14 cellular contexts compared by ENCODE assay signal in genomic region chr22:22817468-22818201, GRCh38.
DNase-seq lines count a peak whose midpoint lies in the region; ATAC-seq, FAIRE-seq and TF ChIP-seq lines count a peak whose summit lies in the region.
"Had no signal": no experiment of that assay in that cellular context is flagged by ENCODE, and none has a peak within 500 bp of the region (broad histone marks: within the 10 kb centered on the region; RNA-seq: fewer than 3 reads in every experiment).

No MANE protein-coding gene starts in this region.

- H3K27ac ChIP-seq in CD4-positive, alpha-beta T cell (ENCODE audit: low read depth, low read length), result no peak overlapping the region
- peak overlapping the region; percentile 88 for H3K27ac ChIP-seq in OCI-LY1 (ENCODE audit: low read depth, low read length, poor library complexity, severe bottlenecking)
- H3K27ac ChIP-seq in HepG2 (ENCODE audit: extremely low read length, insufficient read depth, low read length), result no peak overlapping the region
- H3K27ac ChIP-seq: suprapubic skin had no signal

- H4K20me1 ChIP-seq in OCI-LY1 (ENCODE audit: insufficient read depth, low read length) (no peaks in the 10 kb centered on the region), HepG2 (ENCODE audit: insufficient read depth, low read length) (no peaks in the 10 kb centered on the region; the same call in 1 of the 2 replicates)

- no peaks in the 10 kb centered on the region for H3K36me3 ChIP-seq in OCI-LY1 (ENCODE audit: insufficient read depth, low read length)
- no peaks in the 10 kb centered on the region for H3K36me3 ChIP-seq in HepG2 (replicated peaks in 1 of 2; ENCODE audit: control insufficient read depth in 1 of 2, insufficient read depth in 2 of 2, low read length in 2 of 2)
- H3K36me3 ChIP-seq: suprapubic skin had no signal

- POLR2A ChIA-PET in CD4-positive, alpha-beta T cell (lab: Charles Lee), result interaction anchor here (1.6 to 2.4 kb wide), 5 partner anchors 11 to 64 kb away, joined by 3 to 13 read pairs (median 7); no protein-coding TSS in a partner anchor
- POLR2A ChIA-PET in HepG2 (lab: Yijun Ruan, JAX), result no interaction called here

- no peaks in the 10 kb centered on the region for H3K36me3 Mint-ChIP-seq in CD4-positive, alpha-beta T cell (ENCODE audit: low read depth)

- H3K4me1 ChIP-seq in OCI-LY1 (ENCODE audit: insufficient read depth, low read length, severe bottlenecking), result peaks cover 76% of the 10 kb centered on the region
- no peaks in the 10 kb centered on the region for H3K4me1 ChIP-seq in HepG2 (ENCODE audit: insufficient read depth, low read length)
- H3K4me1 ChIP-seq: suprapubic skin had no signal

- no peaks in the 10 kb centered on the region for H3F3A ChIP-seq in OCI-LY1 (ENCODE audit: insufficient read depth, low read length)

- no peaks in the 10 kb centered on the region for H3K27me3 ChIP-seq in CD4-positive, alpha-beta T cell (ENCODE audit: control insufficient read depth, insufficient read depth, low read length)
- H3K27me3 ChIP-seq in OCI-LY1 (ENCODE audit: insufficient read depth, low read length) (no peaks in the 10 kb centered on the region), HepG2 (ENCODE audit: control insufficient read depth in 1 of 2, insufficient read depth in 2 of 2, low read length in 2 of 2) (peaks cover 7 to 38% of the 10 kb centered on the region in 2 experiments; a peak in 3 of 5 replicates)

- no peak for TF ChIP-seq CTCF in CD4-positive, alpha-beta T cell (IDR thresholded peaks at IDR 0.05)
- 0 out of 2 replicates have a peak, but pooled peaks have one; percentile 5 for TF ChIP-seq CTCF in OCI-LY1 (IDR thresholded peaks at IDR 0.05; ENCODE audit: low read length)
- TF ChIP-seq CTCF in HepG2 (CRISPR knock-in tag; IDR thresholded peaks at IDR 0.05), result 0 out of 2 replicates have a peak, but pooled peaks have one; percentile 18

- in situ Hi-C loops in HepG2 (cut with HindIII; ENCODE audit: extremely low pct_ligation_motif_present, low pct_unique_long_range_greater_than_20kb), result no loop called here

- H3K4me1 Mint-ChIP-seq in CD4-positive, alpha-beta T cell (ENCODE audit: low read depth), result peaks cover 97% of the 10 kb centered on the region

- peak overlapping the region; percentile 97 for H3K27ac Mint-ChIP-seq in CD4-positive, alpha-beta T cell

- H3K4me2 ChIP-seq in OCI-LY1 (ENCODE audit: low read length) (no peak overlapping the region), HepG2 (ENCODE audit: low read depth, low read length) (no peak overlapping the region)
- H3K4me2 ChIP-seq: smooth muscle cell had no signal

- TF ChIP-seq POLR2A in HepG2 (IDR thresholded peaks at IDR 0.05; ENCODE audit: insufficient read depth in 1 of 2, low read depth in 2 of 2, low read length in 2 of 2), result no peak

- no peak for ATAC-seq in CD4-positive, alpha-beta T cell (ENCODE audit: poor library complexity)
- peak; percentile 71 for ATAC-seq in HepG2
- ATAC-seq: esophagus mucosa had no signal

- TF ChIP-seq EP300 in HepG2 (IDR thresholded peaks at IDR 0.05; ENCODE audit: low read depth in 2 of 2, low read length in 2 of 2) (no peak), HepG2 (CRISPR knock-in tag; IDR thresholded peaks at IDR 0.05; ENCODE audit: borderline replicate concordance) (no peak)

- H3K9me3 ChIP-seq in CD4-positive, alpha-beta T cell (ENCODE audit: control insufficient read depth, low read length), result no peaks in the 10 kb centered on the region
- H3K9me3 ChIP-seq in OCI-LY1 (ENCODE audit: low read length) (no peaks in the 10 kb centered on the region), HepG2 (ENCODE audit: low read length) (no peaks in the 10 kb centered on the region)
- H3K9me3 ChIP-seq: suprapubic skin had no signal

- H3K4me3 ChIP-seq in OCI-LY1 (ENCODE audit: low read depth, low read length, poor library complexity, severe bottlenecking) (no peak overlapping the region), HepG2 (replicated peaks in 1 of 3; ENCODE audit: insufficient read depth in 1 of 3, low read depth in 2 of 3, low read length in 3 of 3) (no peak overlapping the region)
- H3K4me3 ChIP-seq: smooth muscle cell, suprapubic skin had no signal

- CTCF ChIA-PET in CD4-positive, alpha-beta T cell (lab: Charles Lee), result interaction anchor here (1.6 kb wide), 1 partner anchor 31 kb away, joined by 8 read pairs; no protein-coding TSS in a partner anchor
- CTCF ChIA-PET in HepG2 (lab: Yijun Ruan, JAX; ENCODE audit: low intra/inter-chr PET ratio, low total read pairs), result no interaction called here

- no peak overlapping the region; the same call in 1 of the 2 replicates for H3K9ac ChIP-seq in OCI-LY1 (ENCODE audit: low read length)
- no peak overlapping the region for H3K9ac ChIP-seq in HepG2 (ENCODE audit: insufficient read depth, low read depth, low read length)

- no peaks in the 10 kb centered on the region for H3K27me3 Mint-ChIP-seq in CD4-positive, alpha-beta T cell

- no peak for DNase-seq in CD4-positive, alpha-beta T cell
- DNase-seq in DMS53 treated with DMSO at 0.1 percent for 48 hours (lab: John Stamatoyannopoulos, UW; ENCODE audit: unreplicated experiment) (peak; percentile 4), HepG2 (ENCODE audit: low spot score) (no peak), NOMO-1 treated with dmso at 0.1 percent for 144 hours (lab: John Stamatoyannopoulos, UW; ENCODE audit: unreplicated experiment) (no peak), midbrain (lab: John Stamatoyannopoulos, UW) (no peak)
- no peak for DNase-seq in activated effector memory CD4-positive, alpha-beta T cell treated with anti-CD3 and anti-CD28 coated beads, Interleukin-2, amount 50 U/mL, for 16 hours
- DNase-seq: activated CD8-positive, alpha-beta memory T cell treated with anti-CD3 and anti-CD28 coated beads for 24 hours; hippocampal formation; NCI-H446 treated with DMSO at 0.1 percent for 48 hours had no signal

- intact Hi-C loops in CD4-positive, alpha-beta T cell (cut with DNase I, micrococcal nuclease), result loop anchor here in 1 of 2 experiments (2.0 kb wide), 1 partner anchor 29 kb away; no protein-coding TSS in a partner anchor
- intact Hi-C loops in HepG2 (cut with micrococcal nuclease; ENCODE audit: unreplicated experiment), result no loop called here

- no peaks in the 10 kb centered on the region for H3K9me2 ChIP-seq in OCI-LY1 (ENCODE audit: low read depth, low read length)

- TF ChIP-seq RAD21 in HepG2 (CRISPR knock-in tag; IDR thresholded peaks at IDR 0.05), result no peak

- no peak for FAIRE-seq in HepG2 (lab: Jason Lieb, UNC)
- FAIRE-seq: RCC 7860 had no signal

- peak overlapping the region; percentile 71 for H3K4me3 Mint-ChIP-seq in CD4-positive, alpha-beta T cell

- H3K79me2 ChIP-seq in OCI-LY1 (ENCODE audit: insufficient read depth, low read length) (no peaks in the 10 kb centered on the region), HepG2 (ENCODE audit: insufficient read depth, low read length) (no peaks in the 10 kb centered on the region)

- H2AFZ ChIP-seq in OCI-LY1 (ENCODE audit: low read length), result no peak overlapping the region
- no peak overlapping the region for H2AFZ ChIP-seq in HepG2 (ENCODE audit: low read length)

- 0% methylated on average over 5 of the region's 5 CpGs for WGBS in HepG2 (ENCODE audit: low lambda C conversion rate)

- no peaks in the 10 kb centered on the region for H3K9me3 Mint-ChIP-seq in CD4-positive, alpha-beta T cell

- no TSS peak for BruUV-seq in HepG2 (replicated peaks; lab: Mats Ljungman, UMichigan)

TF ChIP-seq in HepG2, 621 proteins besides CTCF, POLR2A, EP300 and RAD21:
- TF ChIP-seq MAFK (conservative IDR thresholded peaks at IDR 0.05 in 1 of 2, IDR thresholded peaks at IDR 0.05 in 1 of 2; ENCODE audit: low read length in 2 of 2), result no peak
- no peak for TF ChIP-seq CBX1 (IDR thresholded peaks at IDR 0.05; ENCODE audit: low read depth)
- TF ChIP-seq ZNF329 (CRISPR knock-in tag; IDR thresholded peaks at IDR 0.05; ENCODE audit: low read depth), result no peak
- TF ChIP-seq FIP1L1 (IDR thresholded peaks at IDR 0.05; ENCODE audit: borderline replicate concordance, insufficient read depth, low read depth, low read length), result no peak
- TF ChIP-seq CHD4 (IDR thresholded peaks at IDR 0.05; ENCODE audit: borderline replicate concordance, low read length), result no peak
- TF ChIP-seq SRSF9 (IDR thresholded peaks at IDR 0.05; ENCODE audit: borderline replicate concordance, insufficient read depth, low read depth, low read length, poor library complexity, severe bottlenecking), result no peak
- no peak for TF ChIP-seq ZNF33B (CRISPR knock-in tag; IDR thresholded peaks at IDR 0.05)
- no peak for TF ChIP-seq ZNF782 (CRISPR knock-in tag; IDR thresholded peaks at IDR 0.05; ENCODE audit: borderline replicate concordance)
- no peak for TF ChIP-seq ZNF260 (CRISPR knock-in tag; IDR thresholded peaks at IDR 0.05; ENCODE audit: borderline replicate concordance, low read depth)
- no peak for TF ChIP-seq ZNF430 (CRISPR knock-in tag; IDR thresholded peaks at IDR 0.05)
- no peak for TF ChIP-seq PAX8 (CRISPR knock-in tag; IDR thresholded peaks at IDR 0.05; ENCODE audit: borderline replicate concordance)
- no peak for TF ChIP-seq NFATC3 (CRISPR knock-in tag; IDR thresholded peaks at IDR 0.05)
